ENCODE assay signal across 24 cellular contexts in the genomic region with DNA sequence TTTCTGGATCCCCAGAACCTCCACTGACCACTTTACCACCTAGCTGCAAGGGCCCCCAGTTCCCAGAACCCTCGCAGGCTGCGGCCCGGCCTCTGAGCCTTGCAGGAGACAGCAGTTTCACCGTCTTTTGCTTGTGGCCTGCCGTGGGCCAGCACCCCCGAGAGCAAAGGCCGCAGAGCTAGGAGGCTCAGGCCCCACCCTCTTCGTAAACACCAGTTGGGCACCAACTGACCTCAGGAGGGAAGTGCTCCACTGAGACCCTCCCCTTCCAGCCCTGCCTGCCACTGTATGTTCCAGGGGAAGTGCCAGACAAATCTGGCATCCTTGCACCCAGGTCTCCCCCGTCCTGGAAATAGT. TPM values are rescaled to one million over a fixed set of nuclear protein-coding genes. Genes with fewer than 3 reads are reported as not detected.
DNase-seq lines count a peak whose midpoint lies in the region; ATAC-seq, FAIRE-seq and TF ChIP-seq lines count a peak whose summit lies in the region.
"Had no signal": no experiment of that assay in that cellular context is flagged by ENCODE, and none has a peak within 500 bp of the region (broad histone marks: within the 10 kb centered on the region; RNA-seq: fewer than 3 reads in every experiment).

No MANE protein-coding gene starts in this region.

- CTCF ChIA-PET in K562 (lab: Yijun Ruan, JAX; ENCODE audit: low intra/inter-chr PET ratio) (no interaction called here), SK-N-SH (lab: Yijun Ruan, JAX) (interaction anchor here (1.6 kb wide), 1 partner anchor 15 kb away, joined by 7 read pairs; no protein-coding TSS in a partner anchor)

- BruUV-seq in K562 (replicated peaks; lab: Mats Ljungman, UMichigan) = no TSS peak

- ATAC-seq in right cardiac atrium (peak; percentile 30 to 44), K562 (peak; percentile 31), GM19324 (IDR thresholded peaks at IDR 0.05; ENCODE audit: low FRiP score, unreplicated experiment) (no peak)

- intact Hi-C loops in right cardiac atrium (cut with DNase I) = no loop called here
- intact Hi-C loops in cardiac septum (cut with DNase I) = no loop called here
- intact Hi-C loops in K562 (cut with micrococcal nuclease) = no loop called here
- intact Hi-C loops in stomach (cut with DNase I; ENCODE audit: low total_unique reads) = loop anchor here (5.0 kb wide), 1 partner anchor 43 kb away; no protein-coding TSS in a partner anchor
- intact Hi-C loops in thyroid gland (cut with DNase I) = no loop called here

- H3K9me1 ChIP-seq in K562 (ENCODE audit: control insufficient read depth, insufficient read depth, low read length) = no peaks in the 10 kb centered on the region

- H4K20me1 ChIP-seq in K562 (replicated peaks; ENCODE audit: control insufficient read depth, insufficient read depth, low read length) (no peaks in the 10 kb centered on the region), SK-N-SH (ENCODE audit: insufficient read depth) (no peaks in the 10 kb centered on the region)

- no peak for FAIRE-seq in K562 (lab: Jason Lieb, UNC)
- FAIRE-seq: astrocyte, urothelium cell line had no signal

- TF ChIP-seq EP300 in K562 (IDR thresholded peaks at IDR 0.05; ENCODE audit: low read length) (no peak), stomach (IDR thresholded peaks at IDR 0.05) (no peak), SK-N-SH (IDR thresholded peaks at IDR 0.05; ENCODE audit: borderline replicate concordance in 1 of 2, low read depth in 1 of 2, low read length in 1 of 2) (no peak)

- H3K27me3 ChIP-seq in right cardiac atrium (ENCODE audit: control insufficient read depth, insufficient read depth) (no peaks in the 10 kb centered on the region), K562 (ENCODE audit: control insufficient read depth in 2 of 2, insufficient read depth in 2 of 2, low read length in 2 of 2) (no peaks in the 10 kb centered on the region), stomach (no peaks in the 10 kb centered on the region), thyroid gland (no peaks in the 10 kb centered on the region), SK-N-SH (ENCODE audit: insufficient read depth) (no peaks in the 10 kb centered on the region)
- H3K27me3 ChIP-seq: dorsolateral prefrontal cortex had no signal

- H3K4me1 ChIP-seq in right cardiac atrium (ENCODE audit: control insufficient read depth, insufficient read depth, low read length) (no peaks in the 10 kb centered on the region), K562 (replicated peaks in 1 of 2; ENCODE audit: control insufficient read depth in 2 of 2, insufficient read depth in 2 of 2, low read length in 2 of 2) (peaks cover 30 to 57% of the 10 kb centered on the region in 2 experiments), stomach (peaks cover 7 to 45% (median 22%) of the 10 kb centered on the region in 4 donors), thyroid gland (no peaks in the 10 kb centered on the region), SK-N-SH (ENCODE audit: control insufficient read depth in 1 of 2, insufficient read depth in 2 of 2, low read depth in 1 of 2, low read length in 1 of 2) (peaks cover 5 to 16% of the 10 kb centered on the region in 2 experiments; a peak in 3 of 4 replicates)

- DNase-seq in right cardiac atrium = no peak
- DNase-seq in cardiac septum (ENCODE audit: low spot score) = no peak
- DNase-seq in K562 (ENCODE audit: extremely low read depth in 1 of 4, low spot score in 3 of 4) = peak in 1 of 4 experiments; percentile 49
- peak; percentile 72 for DNase-seq in mesenteric fat pad (ENCODE audit: low spot score)
- peak; percentile 64 for DNase-seq in stomach
- no peak for DNase-seq in thyroid gland
- no peak for DNase-seq in SK-N-SH
- DNase-seq: activated B cell treated with CpG ODN at 0.5 μM for 24 hours; activated naive CD8-positive, alpha-beta T cell treated with anti-CD3 and anti-CD28 coated beads, Interleukin-2, amount 10 ng/mL, durations not matched to agents 7 days and 5 days; DMS53; GF-D8; naive B cell; NCI-H1092 treated with DMSO at 0.1 percent for 48 hours; NCI-H187 treated with DMSO at 0.1 percent for 48 hours; NCI-H526 treated with DMSO at 0.1 percent for 48 hours; posterior cingulate gyrus; substantia nigra had no signal

- TF ChIP-seq RAD21 in K562 (CRISPR knock-in tag; conservative IDR thresholded peaks at IDR 0.05 in 1 of 2, IDR thresholded peaks at IDR 0.05 in 1 of 2) (no peak), SK-N-SH (IDR thresholded peaks at IDR 0.05; ENCODE audit: low read length) (no peak)

- H3K36me3 ChIP-seq in K562 (ENCODE audit: control insufficient read depth, insufficient read depth, low read length) = no peaks in the 10 kb centered on the region; the same call in 2 of the 3 replicates
- H3K36me3 ChIP-seq in stomach = no peaks in the 10 kb centered on the region
- no peaks in the 10 kb centered on the region for H3K36me3 ChIP-seq in thyroid gland
- H3K36me3 ChIP-seq in SK-N-SH (replicated peaks in 1 of 2; ENCODE audit: control insufficient read depth in 1 of 2, insufficient read depth in 2 of 2, low read length in 1 of 2) = no peaks in the 10 kb centered on the region

- TF ChIP-seq CTCF in K562 (IDR thresholded peaks at IDR 0.05 in 2 of 3, conservative IDR thresholded peaks at IDR 0.05 in 1 of 3; ENCODE audit: insufficient read depth in 2 of 3, low read depth in 1 of 3, low read length in 3 of 3) = no peak
- no peak for TF ChIP-seq CTCF in stomach (IDR thresholded peaks at IDR 0.05)
- no peak for TF ChIP-seq CTCF in thyroid gland (IDR thresholded peaks at IDR 0.05)
- no peak for TF ChIP-seq CTCF in SK-N-SH (IDR thresholded peaks at IDR 0.05)

- in situ Hi-C loops in K562 (cut with MboI) = no loop called here

- H2AFZ ChIP-seq in K562 (ENCODE audit: low read depth, low read length) (peak overlapping the region; percentile 88), SK-N-SH (ENCODE audit: low read depth) (no peak overlapping the region)

- TF ChIP-seq POLR2A in K562 (conservative IDR thresholded peaks at IDR 0.05) (no peak), stomach (IDR thresholded peaks at IDR 0.05) (no peak), thyroid gland (IDR thresholded peaks at IDR 0.05) (no peak)

- 89% methylated on average over 9 of the region's 9 CpGs for WGBS in right cardiac atrium
- WGBS in K562 (ENCODE audit: insufficient coverage, low coverage, missing lambda C conversion rate) = 27% methylated on average over 9 of the region's 9 CpGs
- 32 to 73% (median 53%) methylated on average over 9 of the region's 9 CpGs for WGBS in stomach, 5 donors
- WGBS in thyroid gland, 2 donors = 80 to 84% methylated on average over 9 of the region's 9 CpGs
- WGBS in SK-N-SH (ENCODE audit: low lambda C conversion rate) = 85% methylated on average over 9 of the region's 9 CpGs

- H3K27ac ChIP-seq in right cardiac atrium (ENCODE audit: low read length) (no peak overlapping the region), K562 (ENCODE audit: extremely low read depth, low read depth, low read length) (peak overlapping the region; percentile 58; the same call in 2 of the 3 replicates), stomach (peak overlapping the region; percentile 30 to 60 (median 42)), thyroid gland (no peak overlapping the region), SK-N-SH (ENCODE audit: low read depth in 2 of 2, low read length in 1 of 2) (no peak overlapping the region)
- H3K27ac ChIP-seq: dorsolateral prefrontal cortex, epithelial cell of prostate, RWPE1 had no signal

- H3K79me2 ChIP-seq in K562 (ENCODE audit: control insufficient read depth, insufficient read depth, low read length) (no peaks in the 10 kb centered on the region), SK-N-SH (ENCODE audit: insufficient read depth) (no peaks in the 10 kb centered on the region)

- no peak overlapping the region for H3K4me3 ChIP-seq in right cardiac atrium (ENCODE audit: low read length)
- no peak overlapping the region for H3K4me3 ChIP-seq in K562
- no peak overlapping the region for H3K4me3 ChIP-seq in stomach
- no peak overlapping the region for H3K4me3 ChIP-seq in thyroid gland (replicated peaks in 1 of 3)
- no peak overlapping the region for H3K4me3 ChIP-seq in SK-N-SH (ENCODE audit: low read depth in 2 of 2, low read length in 1 of 2)
- H3K4me3 ChIP-seq: dorsolateral prefrontal cortex had no signal

- H3K4me2 ChIP-seq in K562 (ENCODE audit: insufficient read depth, low read length) (peak overlapping the region; percentile 40), SK-N-SH (no peak overlapping the region)

- H3K9me2 ChIP-seq in SK-N-SH = no peaks in the 10 kb centered on the region

- H3K9me3 ChIP-seq in right cardiac atrium (ENCODE audit: control insufficient read depth, low read length) (no peaks in the 10 kb centered on the region), K562 (replicated peaks; ENCODE audit: control insufficient read depth, insufficient read depth, low read depth, low read length) (peaks cover 3% of the 10 kb centered on the region; the same call in 1 of the 2 replicates), stomach (no peaks in the 10 kb centered on the region), thyroid gland (no peaks in the 10 kb centered on the region), SK-N-SH (no peaks in the 10 kb centered on the region)

- POLR2A ChIA-PET in K562 (lab: Yijun Ruan, JAX) = interaction anchor here (0.7 to 1.0 kb wide), 3 partner anchors 17 to 63 kb away, joined by 3 read pairs; no protein-coding TSS in a partner anchor
- POLR2A ChIA-PET in SK-N-SH (lab: Yijun Ruan, JAX) = no interaction called here

- H3K9ac ChIP-seq in K562 (ENCODE audit: insufficient read depth in 1 of 2, low read depth in 2 of 2, low read length in 2 of 2) (peak overlapping the region; percentile 11 to 85; a peak in 3 of 4 replicates), SK-N-SH (no peak overlapping the region)

- H3F3A ChIP-seq in SK-N-SH (replicated peaks; ENCODE audit: insufficient read depth) = peaks cover 7% of the 10 kb centered on the region

RNA-seq across cellular contexts. Expression of a gene that starts 23.3 kb away (rescaled TPM):
- total RNA-seq in right cardiac atrium (10 to 100 TPM in 3 of 4 donors, 1 to 10 TPM in 1; 9.7 to 18.8 (median 15.3) TPM), cardiac septum (8.6 TPM), K562 (2014; rRNA removed) (4.1 and 7.1 TPM in 2 replicates), K562 (2014; rRNA removed; fragmentation: Illumina TruSeq; extraction: Trizol) (3.7 and 5.2 TPM in 2 replicates), K562 (2015; rRNA removed; fragmentation: Illumina TruSeq; extraction: Trizol) (2.4 and 5.5 TPM in 2 replicates), K562 (2021) (24.9 and 27.6 TPM in 2 replicates), mesenteric fat pad (8.4 TPM), stomach (100 to 1,000 TPM in 1 of 5 donors, 10 to 100 TPM in 4; 21.0 to 125 (median 54.2) TPM), thyroid gland (1 to 10 TPM in 3 of 4 donors, under 1 TPM in 1; 0.88 to 3.1 (median 2.1) TPM)
- polyA plus RNA-seq in right cardiac atrium (15.2 TPM), K562 (2011; rRNA removed) (1.3 and 3.0 TPM in 2 replicates), K562 (2014; fragmentation: Illumina TruSeq; extraction: Trizol) (16.2 and 20.5 TPM in 2 replicates), K562 (2014; fragmentation: Nextera tagmentation; extraction: Ambion mirVana) (1 to 10 TPM; 1.2 to 1.4 TPM), K562 (2014; rRNA removed) (4.9 and 5.3 TPM in 2 replicates), stomach (10 to 100 TPM; 39.4 to 59.3 (median 40.8) TPM), SK-N-SH (2012; rRNA removed) (5.6 and 14.0 TPM in 2 replicates)
- total RNA-seq in K562 (2011; cell fraction: chromatin; rRNA removed; ENCODE audit: low replicate concordance) = 19.2 and 27.7 TPM in 2 replicates
- total RNA-seq in K562 (2011; cell fraction: nucleolus; rRNA removed) = 19.9 and 20.2 TPM in 2 replicates
- 24.8 and 32.7 TPM in 2 replicates for total RNA-seq in K562 (2011; cell fraction: nucleoplasm; rRNA removed)
- 2.3 and 2.9 TPM in 2 replicates for polyA plus RNA-seq in K562 (2011; cell fraction: cytosol; rRNA removed)
- 4.5 and 7.2 TPM in 2 replicates for polyA plus RNA-seq in K562 (2011; cell fraction: nucleus; rRNA removed)
- polyA plus RNA-seq in K562 (2012) = 17.1 and 21.9 TPM in 2 replicates
- 4.1 and 4.8 TPM in 2 replicates for polyA minus RNA-seq in K562 (2011; rRNA and poly(A)+ RNA removed)
- polyA minus RNA-seq in K562 (2011; cell fraction: cytosol; rRNA and poly(A)+ RNA removed) = 15.2 and 25.1 TPM in 2 replicates
- 3.4 and 5.2 TPM in 2 replicates for polyA minus RNA-seq in K562 (2011; cell fraction: nucleus; rRNA and poly(A)+ RNA removed)
- 9.9 and 13.3 TPM in 2 replicates for polyA plus RNA-seq in SK-N-SH (2012; cell fraction: cytosol; rRNA removed)
- 14.7 and 17.4 TPM in 2 replicates for polyA plus RNA-seq in SK-N-SH (2012; cell fraction: nucleus; rRNA removed)
- total RNA-seq: activated B cell treated with CpG ODN at 0.5 μM for 24 hours; activated naive CD8-positive, alpha-beta T cell treated with anti-CD3 and anti-CD28 coated beads, Interleukin-2, amount 10 ng/mL, durations not matched to agents 7 days and 5 days; activated T-helper 2 cell treated with anti-CD3 and anti-CD28 coated beads, Interferon-gamma antibody, Interleukin-2, Interleukin-4, amounts not matched to agents 10 μg/mL and 5 μg/mL and 100 μg/mL, durations not matched to agents 14 hours and 24 hours and 36 hours had no signal

Comparison
In these comparisons a context has a peak if more than half of its experiments do, and no peak if none do; other contexts are left out.
1. DNase-seq: peak in mesenteric fat pad (single experiment) and stomach (single experiment); none in right cardiac atrium (0 of 3), cardiac septum (single experiment), thyroid gland (0 of 2) and SK-N-SH (single experiment).
2. H3K27ac ChIP-seq: peak in K562 (single experiment) and stomach (5 of 5); none in right cardiac atrium (single experiment), thyroid gland (0 of 3) and SK-N-SH (0 of 2).